ENCODE assay signal across 16 cellular contexts in genomic region chr2:10500601-10501361, GRCh38. TPM values are rescaled to one million over a fixed set of nuclear protein-coding genes. Genes with fewer than 3 reads are reported as not detected.
DNase-seq lines count a peak whose midpoint lies in the region; ATAC-seq, FAIRE-seq and TF ChIP-seq lines count a peak whose summit lies in the region.
"Had no signal": no experiment of that assay in that cellular context is flagged by ENCODE, and none has a peak within 500 bp of the region (broad histone marks: within the 10 kb centered on the region; RNA-seq: fewer than 3 reads in every experiment).

No MANE protein-coding gene starts in this region.

- intact Hi-C loops in sigmoid colon (cut with DNase I) = no loop called here

- H3K9me3 ChIP-seq in BLaER1 (no peaks in the 10 kb centered on the region), SJSA1 (replicated peaks) (no peaks in the 10 kb centered on the region), sigmoid colon (no peaks in the 10 kb centered on the region)

- DNase-seq in H54 (ENCODE audit: insufficient read length, low spot score) (peak; percentile 39), SJSA1 (ENCODE audit: low read depth in 1 of 2, low spot score in 2 of 2) (peak; percentile 42 to 78), foreskin keratinocyte (peak; percentile 69 to 78), NCI-H526 (lab: John Stamatoyannopoulos, UW) (no peak), sigmoid colon (no peak), D341Med (ENCODE audit: low spot score) (no peak)
- no peak for DNase-seq in activated CD4-positive, alpha-beta T cell treated with anti-CD3 and anti-CD28 coated beads for 4 hours
- DNase-seq: activated CD4-positive, alpha-beta T cell treated with anti-CD3 and anti-CD28 coated beads, Interleukin-2, amount 50 U/mL, for 4 hours; effector CD8-positive, alpha-beta T cell; NCI-H1105 treated with DMSO at 0.1 percent for 48 hours; NCI-H69; stimulated activated CD4-positive, alpha-beta T cell treated with anti-CD3 and anti-CD28 coated beads, Interleukin-4, amount 100 ng/mL, for 24 hours; substantia nigra had no signal

- peak overlapping the region; percentile 22; the same call in 1 of the 2 replicates for H3K27ac ChIP-seq in BLaER1
- H3K27ac ChIP-seq in SJSA1 = no peak overlapping the region
- peak overlapping the region; percentile 67 for H3K27ac ChIP-seq in foreskin keratinocyte
- no peak overlapping the region for H3K27ac ChIP-seq in sigmoid colon
- H3K27ac ChIP-seq: skin epidermis had no signal

- 62 to 78% methylated on average over 22 of the region's 22 CpGs for WGBS in sigmoid colon, 2 donors

- peak overlapping the region; percentile 49 for H3K4me2 ChIP-seq in BLaER1

- no peak for FAIRE-seq in H54 (lab: Jason Lieb, UNC)

- no peak for TF ChIP-seq POLR2A in H54 (IDR thresholded peaks at IDR 0.05; ENCODE audit: low read depth, low read length)
- TF ChIP-seq POLR2A in sigmoid colon (IDR thresholded peaks at IDR 0.05) = no peak

- H3K27me3 ChIP-seq in BLaER1 (no peaks in the 10 kb centered on the region), SJSA1 (replicated peaks) (no peaks in the 10 kb centered on the region), foreskin keratinocyte (peaks cover 15% of the 10 kb centered on the region), sigmoid colon (peaks cover 0 to 4% (median 0%) of the 10 kb centered on the region in 3 donors)

- TF ChIP-seq EP300 in sigmoid colon (IDR thresholded peaks at IDR 0.05) = no peak

- no peak overlapping the region for H3K9ac ChIP-seq in BLaER1

- no peak for TF ChIP-seq CTCF in foreskin keratinocyte (conservative IDR thresholded peaks at IDR 0.05)
- TF ChIP-seq CTCF in sigmoid colon (IDR thresholded peaks at IDR 0.05) = no peak

- H3K36me3 ChIP-seq in BLaER1 = no peaks in the 10 kb centered on the region
- H3K36me3 ChIP-seq in SJSA1 = no peaks in the 10 kb centered on the region
- no peaks in the 10 kb centered on the region for H3K36me3 ChIP-seq in sigmoid colon

- H3K4me3 ChIP-seq in BLaER1 (no peak overlapping the region), SJSA1 (no peak overlapping the region), sigmoid colon (no peak overlapping the region)
- H3K4me3 ChIP-seq: skin epidermis had no signal

- ATAC-seq in foreskin keratinocyte = peak; percentile 70
- ATAC-seq: naive thymus-derived CD4-positive, alpha-beta T cell had no signal

- no peaks in the 10 kb centered on the region for H4K20me1 ChIP-seq in BLaER1

- H3K4me1 ChIP-seq in BLaER1 (peaks cover 34% of the 10 kb centered on the region), SJSA1 (replicated peaks) (peaks cover 27% of the 10 kb centered on the region), foreskin keratinocyte (peaks cover 14% of the 10 kb centered on the region), sigmoid colon (peaks cover 0 to 8% (median 3%) of the 10 kb centered on the region in 4 donors)

RNA-seq across cellular contexts. Expression of gene ODC1, which starts 52.7 kb away (rescaled TPM):
- total RNA-seq in SJSA1 (2014; rRNA removed; shearing (Covaris generic)) = 110 and 113 TPM in 2 replicates
- total RNA-seq in foreskin keratinocyte (207 and 211 TPM in 2 replicates), sigmoid colon (10 to 100 TPM; 44.6 to 84.4 (median 53.7) TPM)
- polyA plus RNA-seq in foreskin keratinocyte (171 and 184 TPM in 2 replicates), sigmoid colon (10 to 100 TPM; 34.8 to 88.2 (median 54.3) TPM)

Comparison
In these comparisons a context has a peak if more than half of its experiments do, and no peak if none do; other contexts are left out.
1. H3K27ac ChIP-seq: peak in BLaER1 (single experiment) and foreskin keratinocyte (single experiment); none in SJSA1 (single experiment) and sigmoid colon (0 of 4).
2. DNase-seq: peak in H54 (single experiment), SJSA1 (2 of 2) and foreskin keratinocyte (2 of 2); none in NCI-H526 (0 of 2), sigmoid colon (single experiment), D341Med (single experiment) and activated CD4-positive, alpha-beta T cell treated with anti-CD3 and anti-CD28 coated beads for 4 hours (0 of 2).